Comparison of ENCODE assay signal across 1 cellular context in genomic region chr16:57845115-57845514, GRCh38.
TF ChIP-seq lines count a peak whose summit lies in the region.

No MANE protein-coding gene starts in this region.

TF ChIP-seq in HepG2, 621 proteins besides CTCF, POLR2A, EP300 and RAD21 (continued from another document):
- TF ChIP-seq ZNF18 (CRISPR knock-in tag; IDR thresholded peaks at IDR 0.05; ENCODE audit: insufficient replicate concordance) = no peak
- no peak for TF ChIP-seq ZNF570 (CRISPR knock-in tag; IDR thresholded peaks at IDR 0.05; ENCODE audit: borderline replicate concordance)
- no peak for TF ChIP-seq SIN3A (IDR thresholded peaks at IDR 0.05; ENCODE audit: borderline replicate concordance, low read depth, low read length)
- TF ChIP-seq MIER2 (CRISPR knock-in tag; IDR thresholded peaks at IDR 0.05) = no peak
- TF ChIP-seq CBFB (CRISPR knock-in tag; IDR thresholded peaks at IDR 0.05) = no peak
- TF ChIP-seq ZNF264 (CRISPR knock-in tag; IDR thresholded peaks at IDR 0.05) = no peak
- no peak for TF ChIP-seq ZNF3 (CRISPR knock-in tag; IDR thresholded peaks at IDR 0.05)
- no peak for TF ChIP-seq RXRB (CRISPR knock-in tag; IDR thresholded peaks at IDR 0.05; ENCODE audit: borderline replicate concordance)
- no peak for TF ChIP-seq ZNF703 (CRISPR knock-in tag; IDR thresholded peaks at IDR 0.05; ENCODE audit: borderline replicate concordance)
- 0 out of 2 replicates have a peak, but pooled peaks have one; percentile 40 for TF ChIP-seq RARA (CRISPR knock-in tag; IDR thresholded peaks at IDR 0.05)
- no peak for TF ChIP-seq SETDB1 (CRISPR knock-in tag; IDR thresholded peaks at IDR 0.05; ENCODE audit: borderline replicate concordance)
- TF ChIP-seq ZBTB7B (CRISPR knock-in tag; IDR thresholded peaks at IDR 0.05) = no peak
- TF ChIP-seq NCOR1 (IDR thresholded peaks at IDR 0.05; ENCODE audit: borderline replicate concordance, low read length) = no peak
- no peak for TF ChIP-seq TEF (CRISPR knock-in tag; IDR thresholded peaks at IDR 0.05)
- no peak for TF ChIP-seq ZNF746 (CRISPR knock-in tag; IDR thresholded peaks at IDR 0.05)
- no peak for TF ChIP-seq REPIN1 (CRISPR knock-in tag; IDR thresholded peaks at IDR 0.05; ENCODE audit: borderline replicate concordance, low read depth)
- no peak for TF ChIP-seq ZNF44 (CRISPR knock-in tag; IDR thresholded peaks at IDR 0.05)
